In genomic region chr21:36466061-36466511, GRCh38 we compare ENCODE assay signal across 24 cellular contexts. TPM values are rescaled to one million over a fixed set of nuclear protein-coding genes. Genes with fewer than 3 reads are reported as not detected.
DNase-seq lines count a peak whose midpoint lies in the region; ATAC-seq and TF ChIP-seq lines count a peak whose summit lies in the region.
"Had no signal": no experiment of that assay in that cellular context is flagged by ENCODE, and none has a peak within 500 bp of the region (broad histone marks: within the 10 kb centered on the region; RNA-seq: fewer than 3 reads in every experiment).

No MANE protein-coding gene starts in this region.

- no peak overlapping the region for H3K4me2 ChIP-seq in IMR-90 (ENCODE audit: low read depth, low read length)
- H3K4me2 ChIP-seq: A549 had no signal

- H3K27ac ChIP-seq in IMR-90 (ENCODE audit: insufficient read depth, low read length) (no peak overlapping the region), spleen (no peak overlapping the region), RWPE1 (no peak overlapping the region)
- H3K27ac ChIP-seq: A549, C4-2B, SK-N-MC had no signal

- no peaks in the 10 kb centered on the region for H3K9me3 ChIP-seq in IMR-90 (ENCODE audit: control insufficient read depth, insufficient read depth, low read length)
- H3K9me3 ChIP-seq in spleen, result no peaks in the 10 kb centered on the region
- H3K9me3 ChIP-seq: A549, Caco-2, MG63 had no signal

- H4K8ac ChIP-seq in IMR-90 (ENCODE audit: low read depth in 2 of 2, low read length in 2 of 2), result no peak overlapping the region

- intact Hi-C loops in IMR-90 (cut with micrococcal nuclease), result no loop called here
- intact Hi-C loops in spleen (cut with DNase I; ENCODE audit: low total_unique reads), result no loop called here

- POLR2A ChIA-PET in IMR-90 (lab: Charles Lee; ENCODE audit: unreplicated experiment) (no interaction called here), RWPE1 (lab: Yijun Ruan, JAX; ENCODE audit: low non-redundant PET) (no interaction called here)

- H3K4me3 ChIP-seq in IMR-90 (ENCODE audit: insufficient read depth, low read depth, low read length) (no peak overlapping the region), fibroblast of pulmonary artery (replicated peaks; ENCODE audit: low read depth, low read length) (no peak overlapping the region), spleen (no peak overlapping the region)
- H3K4me3 ChIP-seq: A549, MG63, SK-N-MC had no signal

- H4K20me1 ChIP-seq in IMR-90 (ENCODE audit: insufficient read depth, low read length), result no peaks in the 10 kb centered on the region

- no CpG with 5 or more reads among the region's 8 CpGs for WGBS in IMR-90 (ENCODE audit: extremely low coverage in 2 of 2, insufficient read length in 1 of 2), 2 experiments
- 75 to 86% (median 77%) methylated on average over 8 of the region's 8 CpGs for WGBS in spleen, 5 donors

- no peak overlapping the region for H3K14ac ChIP-seq in IMR-90 (replicated peaks; ENCODE audit: low read depth, low read length)

- H3K56ac ChIP-seq in IMR-90 (ENCODE audit: extremely low read depth, insufficient read depth, low read length), result no peak overlapping the region

- in situ Hi-C loops in IMR-90 (cut with MboI; ENCODE audit: low sequenced_read_pairs), result no loop called here

- BruUV-seq in IMR-90 (replicated peaks; lab: Mats Ljungman, UMichigan), result no TSS peak

- peak; percentile 21 for DNase-seq in IMR-90
- DNase-seq in dedifferentiated amniotic fluid mesenchymal stem cell (ENCODE audit: extremely low spot score), result peak; percentile 3
- DNase-seq in fibroblast of pulmonary artery (ENCODE audit: low read depth), result peak; percentile 57
- peak; percentile 20 for DNase-seq in spleen
- no peak for DNase-seq in RWPE1 (ENCODE audit: low spot score)
- DNase-seq: Caco-2; CD8-positive, alpha-beta T cell; EL; GF-D8; KG1; MG63; NCI-H1105 treated with DMSO at 0.1 percent for 48 hours; NCI-H2029 treated with DMSO at 0.1 percent for 48 hours; NCI-H2227 treated with DMSO at 0.1 percent for 48 hours; NCI-H69; SIG-M5 had no signal

- H3K18ac ChIP-seq in IMR-90 (ENCODE audit: low read depth, low read length), result no peak overlapping the region

- no peaks in the 10 kb centered on the region for H3K79me1 ChIP-seq in IMR-90 (ENCODE audit: low read depth in 1 of 2, low read length in 2 of 2)

- H2BK5ac ChIP-seq in IMR-90 (ENCODE audit: low read depth, low read length, poor library complexity, severe bottlenecking), result no peak overlapping the region

- H3K27me3 ChIP-seq in IMR-90 (ENCODE audit: control insufficient read depth, insufficient read depth, low read length) (peaks cover 2% of the 10 kb centered on the region; the same call in 1 of the 2 replicates), spleen (replicated peaks in 1 of 7) (peaks cover 0 to 27% (median 0%) of the 10 kb centered on the region in 7 donors)
- H3K27me3 ChIP-seq: MG63 had no signal

- H3K4ac ChIP-seq in IMR-90 (ENCODE audit: low read depth, low read length), result no peak overlapping the region

- no peak overlapping the region for H4K91ac ChIP-seq in IMR-90 (ENCODE audit: insufficient read depth, low read depth, low read length)

- ATAC-seq in IMR-90 (ENCODE audit: low read depth), result no peak
- ATAC-seq in GM21723 (IDR thresholded peaks at IDR 0.05; ENCODE audit: unreplicated experiment), result no peak
- no peak for ATAC-seq in GM18519 (IDR thresholded peaks at IDR 0.05; ENCODE audit: low FRiP score, unreplicated experiment)
- ATAC-seq: A549; CD8-positive, alpha-beta T cell; Panc1 had no signal

- no peak overlapping the region for H3K23ac ChIP-seq in IMR-90 (ENCODE audit: low read depth, low read length)

- H3K9ac ChIP-seq in IMR-90 (ENCODE audit: low read depth, low read length), result no peak overlapping the region

- H2BK20ac ChIP-seq in IMR-90 (ENCODE audit: low read depth, low read length), result no peak overlapping the region

- no peak overlapping the region for H2BK120ac ChIP-seq in IMR-90 (ENCODE audit: low read depth, low read length)

- H3K4me1 ChIP-seq in IMR-90 (ENCODE audit: control insufficient read depth, insufficient read depth, low read length) (no peaks in the 10 kb centered on the region), spleen (peaks cover 0 to 4% (median 0%) of the 10 kb centered on the region in 6 donors)

- H2BK15ac ChIP-seq in IMR-90 (ENCODE audit: low read depth, low read length), result no peak overlapping the region

- dilution Hi-C loops in IMR-90 (cut with HindIII; ENCODE audit: low sequenced_read_pairs, unreplicated experiment), result no loop called here

- no peaks in the 10 kb centered on the region; the same call in 1 of the 2 replicates for H3K9me1 ChIP-seq in IMR-90 (ENCODE audit: insufficient read depth, low read length)

- no peaks in the 10 kb centered on the region for H3K36me3 ChIP-seq in IMR-90 (ENCODE audit: control insufficient read depth, insufficient read depth, low read length)
- H3K36me3 ChIP-seq in spleen, result no peaks in the 10 kb centered on the region
- H3K36me3 ChIP-seq: MG63 had no signal

- TF ChIP-seq POLR2A in IMR-90 (IDR thresholded peaks at IDR 0.05; ENCODE audit: low read depth, low read length) (no peak), spleen (IDR thresholded peaks at IDR 0.05) (no peak)

- no peak for TF ChIP-seq CTCF in IMR-90 (conservative IDR thresholded peaks at IDR 0.05; ENCODE audit: low read depth, low read length)
- TF ChIP-seq CTCF in fibroblast of pulmonary artery (IDR thresholded peaks at IDR 0.05; ENCODE audit: low read length, missing control alignments), result no peak
- no peak for TF ChIP-seq CTCF in spleen (IDR thresholded peaks at IDR 0.05 in 8 of 11, conservative IDR thresholded peaks at IDR 0.05 in 3 of 11)
- TF ChIP-seq CTCF in RWPE1 (conservative IDR thresholded peaks at IDR 0.05; ENCODE audit: low read depth), result no peak

- TF ChIP-seq RAD21 in IMR-90 (IDR thresholded peaks at IDR 0.05; ENCODE audit: low read length), result no peak

- no peak overlapping the region for H2AK9ac ChIP-seq in IMR-90 (replicated peaks; ENCODE audit: low read depth, low read length, poor library complexity)

- CTCF ChIA-PET in IMR-90 (lab: Yijun Ruan, JAX) (no interaction called here), RWPE1 (lab: Yijun Ruan, JAX) (interaction anchor here (0.6 kb wide), 1 partner anchor 224 kb away, joined by 3 read pairs; no protein-coding TSS in a partner anchor)

- H4K5ac ChIP-seq in IMR-90 (ENCODE audit: low read depth, low read length), result no peak overlapping the region

- no peak overlapping the region for H2AK5ac ChIP-seq in IMR-90 (ENCODE audit: low read depth, low read length)

- H2AFZ ChIP-seq in IMR-90 (replicated peaks; ENCODE audit: low read length, poor library complexity), result no peak overlapping the region

TF ChIP-seq in IMR-90, 13 proteins besides CTCF, POLR2A, EP300 and RAD21:
- TF ChIP-seq SMC3 (IDR thresholded peaks at IDR 0.05; ENCODE audit: low read depth, low read length) (no peak), RCOR1 (IDR thresholded peaks at IDR 0.05; ENCODE audit: insufficient replicate concordance, low read length) (no peak), NFE2L2 (IDR thresholded peaks at IDR 0.05; ENCODE audit: low read depth, low read length) (no peak), BHLHE40 (IDR thresholded peaks at IDR 0.05; ENCODE audit: low read depth, low read length) (no peak)
TF ChIP-seq in IMR-90: peak in this region for 0.

RNA-seq across cellular contexts. Expression of gene CLDN14, which starts 13.8 kb away (rescaled TPM):
- not detected in 2 replicates for total RNA-seq in IMR-90 (2012; rRNA removed)
- not detected in 2 replicates for polyA plus RNA-seq in IMR-90 (2012; rRNA removed)
- 0.04 TPM in 1 of 2 replicates, not detected in the other for polyA plus RNA-seq in IMR-90 (2012; cell fraction: cytosol; rRNA removed)
- polyA plus RNA-seq in IMR-90 (2012; cell fraction: nucleus; rRNA removed; ENCODE audit: low replicate concordance), result 0.04 TPM in 1 of 2 replicates, not detected in the other
- under 1 TPM in 3 of 7 donors, not detected in 4; 0.46 to 0.94 (median 0.70) TPM for total RNA-seq in spleen
- under 1 TPM; 0.13 to 0.24 (median 0.15) TPM for polyA plus RNA-seq in spleen
- total RNA-seq: Caco-2; CD8-positive, alpha-beta T cell; H4; NCI-H460 had no signal
- polyA plus RNA-seq: A549 had no signal
